17 cellular contexts compared by ENCODE assay signal in genomic region chr5:55370291-55370925, GRCh38.
"Had no signal": no experiment of that assay in that cellular context is flagged by ENCODE, and none has a peak within 500 bp of the region (broad histone marks: within the 10 kb centered on the region; RNA-seq: fewer than 3 reads in every experiment).

No MANE protein-coding gene starts in this region.

- H3K27ac Mint-ChIP-seq: activated CD8-positive, alpha-beta memory T cell treated with anti-CD3 and anti-CD28 coated beads, Interleukin-2, amount 10 ng/mL, durations not matched to agents 7 days and 5 days; activated naive CD4-positive, alpha-beta T cell treated with anti-CD3 and anti-CD28 coated beads, Interleukin-2, amount 50 U/mL, for 72 hours; natural killer cell treated with Interleukin-12 subunit alpha and Interleukin-12 subunit beta and Interleukin-15 and Interleukin-18, amount 100 ng/mL, for 72 hours; stimulated activated naive CD8-positive, alpha-beta T cell treated with anti-CD3 and anti-CD28 coated beads, Interleukin-15, Interleukin-2, amounts not matched to agents 100 ng/mL and 50 ng/mL, for 24 hours had no signal

- H3K4me1 Mint-ChIP-seq: activated CD8-positive, alpha-beta memory T cell treated with anti-CD3 and anti-CD28 coated beads, Interleukin-2, amount 10 ng/mL, durations not matched to agents 7 days and 5 days; brain had no signal

- H3K27ac ChIP-seq: ovary, thoracic aorta had no signal

- H3K9me3 ChIP-seq: ovary, thoracic aorta had no signal

- DNase-seq: activated CD4-positive, alpha-beta T cell treated with anti-CD3 and anti-CD28 coated beads, Interleukin-2, amount 50 U/mL, for 4 hours; activated CD8-positive, alpha-beta memory T cell treated with anti-CD3 and anti-CD28 coated beads, Interleukin-2, amount 10 ng/mL, durations not matched to agents 7 days and 5 days; activated effector memory CD4-positive, alpha-beta T cell treated with anti-CD3 and anti-CD28 coated beads, Interleukin-2, amount 50 U/mL, for 16 hours; activated T-cell treated with anti-CD3 and anti-CD28 coated beads, Interleukin-2, amount 50 U/mL, for 4 hours; amniotic stem cell; dermis blood vessel endothelial cell; hippocampal formation; mammary epithelial cell; ovary; retina; stimulated activated CD4-positive, alpha-beta T cell treated with anti-CD3 and anti-CD28 coated beads, Interleukin-15, amount 100 ng/mL, for 24 hours; stimulated activated CD4-positive, alpha-beta T cell treated with anti-CD3 and anti-CD28 coated beads, Interleukin-4, amount 100 ng/mL, for 24 hours had no signal

- H3K27me3 Mint-ChIP-seq: activated CD8-positive, alpha-beta memory T cell treated with anti-CD3 and anti-CD28 coated beads, Interleukin-2, amount 10 ng/mL, durations not matched to agents 7 days and 5 days; brain; natural killer cell treated with Interleukin-12 subunit alpha and Interleukin-12 subunit beta and Interleukin-15 and Interleukin-18, amount 100 ng/mL, for 72 hours; stimulated activated naive CD8-positive, alpha-beta T cell treated with anti-CD3 and anti-CD28 coated beads, Interleukin-15, Interleukin-2, amounts not matched to agents 100 ng/mL and 50 ng/mL, for 24 hours had no signal

- H3K36me3 ChIP-seq: ovary had no signal

- H3K27me3 ChIP-seq: ovary had no signal

- H3K9me3 Mint-ChIP-seq: natural killer cell treated with Interleukin-12 subunit alpha and Interleukin-12 subunit beta and Interleukin-15 and Interleukin-18, amount 100 ng/mL, for 72 hours had no signal

- H3K4me3 Mint-ChIP-seq: activated CD8-positive, alpha-beta memory T cell treated with anti-CD3 and anti-CD28 coated beads, Interleukin-2, amount 10 ng/mL, durations not matched to agents 7 days and 5 days; activated T-cell treated with anti-CD3 and anti-CD28 coated beads, Interleukin-2, amount 50 U/mL, for 4 hours; brain; natural killer cell treated with Interleukin-12 subunit alpha and Interleukin-12 subunit beta and Interleukin-15 and Interleukin-18, amount 100 ng/mL, for 72 hours; stimulated activated naive CD8-positive, alpha-beta T cell treated with anti-CD3 and anti-CD28 coated beads, Interleukin-15, Interleukin-2, amounts not matched to agents 100 ng/mL and 50 ng/mL, for 24 hours had no signal

- H3K4me3 ChIP-seq: ovary, thoracic aorta had no signal

- ATAC-seq: activated CD8-positive, alpha-beta memory T cell treated with anti-CD3 and anti-CD28 coated beads, Interleukin-2, amount 10 ng/mL, durations not matched to agents 7 days and 5 days; activated naive CD4-positive, alpha-beta T cell treated with anti-CD3 and anti-CD28 coated beads, Interleukin-2, amount 50 U/mL, for 72 hours; activated T-cell treated with anti-CD3 and anti-CD28 coated beads, Interleukin-2, amount 50 U/mL, for 4 hours; natural killer cell treated with Interleukin-12 subunit alpha and Interleukin-12 subunit beta and Interleukin-15 and Interleukin-18, amount 100 ng/mL, for 72 hours had no signal
